In the genomic region with DNA sequence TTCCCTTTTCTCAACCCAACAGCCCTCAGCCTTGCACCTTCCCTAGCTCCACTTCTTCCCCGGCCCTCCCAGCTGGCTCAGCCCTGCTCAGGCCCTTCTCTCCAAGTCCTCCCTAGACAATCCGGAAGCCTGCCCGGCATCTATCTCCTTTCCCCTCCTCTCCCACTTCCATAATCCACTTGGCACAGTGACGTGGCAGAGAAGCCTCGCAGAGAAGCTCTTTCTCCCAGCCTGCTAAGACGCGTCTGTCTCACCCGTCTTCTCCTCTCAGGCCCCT, we compare ENCODE assay signal across 7 cellular contexts. TPM values are rescaled to one million over a fixed set of nuclear protein-coding genes. Genes with fewer than 3 reads are reported as not detected.
A peak's percentile ranks its signal among the peaks of the same experiment; 100 is the strongest.
DNase-seq lines count a peak whose midpoint lies in the region; ATAC-seq and TF ChIP-seq lines count a peak whose summit lies in the region.

No MANE protein-coding gene starts in this region.

- peaks cover 5% of the 10 kb centered on the region for H4K20me1 ChIP-seq in hepatocyte (ENCODE audit: insufficient read depth, poor library complexity, severe bottlenecking)

- no peaks in the 10 kb centered on the region for H3K9me2 ChIP-seq in hepatocyte (replicated peaks; ENCODE audit: insufficient read depth)

- H3K9me3 ChIP-seq in hepatocyte (ENCODE audit: low read depth): no peaks in the 10 kb centered on the region

- H3K4me1 ChIP-seq in hepatocyte (ENCODE audit: insufficient read depth): peaks cover 15% of the 10 kb centered on the region

- intact Hi-C loops in sciatic nerve (cut with DNase I): no loop called here

- H3K27me3 ChIP-seq in hepatocyte: no peaks in the 10 kb centered on the region

- peak; percentile 58 for DNase-seq in GM03348 (ENCODE audit: low spot score)
- DNase-seq in NCI-H2029 (lab: John Stamatoyannopoulos, UW): peak; percentile 42
- peak; percentile 86 for DNase-seq in hepatocyte (ENCODE audit: low spot score)
- no peak for DNase-seq in sciatic nerve (ENCODE audit: low spot score)

- peaks cover 31% of the 10 kb centered on the region for H3K79me2 ChIP-seq in hepatocyte

- ATAC-seq in sciatic nerve (peak; percentile 25), HG03457 (IDR thresholded peaks at IDR 0.05; ENCODE audit: unreplicated experiment) (no peak), GM18907 (IDR thresholded peaks at IDR 0.05; ENCODE audit: unreplicated experiment) (no peak)

- H3K4me3 ChIP-seq in hepatocyte: peak overlapping the region; percentile 89

- peak overlapping the region; percentile 98 for H3K4me2 ChIP-seq in hepatocyte

- no peaks in the 10 kb centered on the region for H3K36me3 ChIP-seq in hepatocyte (replicated peaks; ENCODE audit: insufficient read depth, low read depth)

- peak overlapping the region; percentile 74 for H3K27ac ChIP-seq in angular gyrus (ENCODE audit: low read depth, low read length)
- H3K27ac ChIP-seq in hepatocyte: peak overlapping the region; percentile 100

- WGBS in hepatocyte (ENCODE audit: low lambda C conversion rate, missing lambda C conversion rate): 0% methylated on average over 8 of the region's 8 CpGs

- TF ChIP-seq CTCF in hepatocyte (IDR thresholded peaks at IDR 0.05; ENCODE audit: poor library complexity): no peak

- H2AFZ ChIP-seq in hepatocyte: peak overlapping the region; percentile 5

RNA-seq across cellular contexts. Expression of a gene that starts 1.1 kb away (rescaled TPM):
- 80.2 and 88.6 TPM in 2 replicates for total RNA-seq in hepatocyte
- 36.8 and 44.7 TPM in 2 replicates for polyA plus RNA-seq in hepatocyte
- total RNA-seq in sciatic nerve: 107 TPM

RNA-seq across cellular contexts. Expression of a gene that starts 15.6 kb away (rescaled TPM):
- total RNA-seq in hepatocyte: 34.8 and 50.3 TPM in 2 replicates
- 73.0 and 73.2 TPM in 2 replicates for polyA plus RNA-seq in hepatocyte
- 37.7 TPM for total RNA-seq in sciatic nerve

RNA-seq across cellular contexts. Expression of a gene that starts 54.1 kb away (rescaled TPM):
- total RNA-seq in hepatocyte: 5.5 and 6.2 TPM in 2 replicates
- 6.5 and 11.1 TPM in 2 replicates for polyA plus RNA-seq in hepatocyte
- 8.0 TPM for total RNA-seq in sciatic nerve

RNA-seq across cellular contexts. Expression of a gene that starts 56.2 kb away (rescaled TPM):
- total RNA-seq in hepatocyte (71.8 and 81.7 TPM in 2 replicates), sciatic nerve (71.8 TPM)
- polyA plus RNA-seq in hepatocyte: 111 and 114 TPM in 2 replicates
